ENCODE assay signal across 20 cellular contexts in the genomic region with DNA sequence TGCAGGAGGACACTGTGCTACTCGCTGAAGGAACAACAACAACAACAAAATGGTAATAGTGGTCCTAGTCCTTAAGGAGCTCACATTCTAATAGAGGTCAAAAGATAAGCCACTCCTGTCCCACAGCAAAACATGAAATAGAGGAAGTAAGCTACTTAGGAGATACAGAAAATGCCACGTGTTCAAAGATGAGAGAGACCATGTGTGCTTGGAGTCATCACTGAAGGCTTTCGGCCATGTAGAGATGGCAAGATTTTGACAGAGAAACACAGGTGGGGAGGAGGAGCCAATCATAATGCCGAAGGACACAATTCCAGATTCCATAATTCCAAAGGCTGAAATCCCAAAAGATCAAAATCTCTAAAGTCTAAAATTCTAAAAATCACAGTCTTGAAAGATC. TPM values are rescaled to one million over a fixed set of nuclear protein-coding genes. Genes with fewer than 3 reads are reported as not detected.
A peak's percentile ranks its signal among the peaks of the same experiment; 100 is the strongest.
DNase-seq lines count a peak whose midpoint lies in the region; ATAC-seq and FAIRE-seq lines count a peak whose summit lies in the region.
"Had no signal": no experiment of that assay in that cellular context is flagged by ENCODE, and none has a peak within 500 bp of the region (broad histone marks: within the 10 kb centered on the region; RNA-seq: fewer than 3 reads in every experiment).

No MANE protein-coding gene starts in this region.

- no peak overlapping the region for H3K27ac Mint-ChIP-seq in memory B cell
- H3K27ac Mint-ChIP-seq: CD14-positive monocyte had no signal

- no peak overlapping the region for H3K4me3 ChIP-seq in SJCRH30
- H3K4me3 ChIP-seq: HAP-1, MG63, SJSA1 had no signal

- ATAC-seq in memory B cell (ENCODE audit: low read depth) (peak; percentile 41), GM21576 (IDR thresholded peaks at IDR 0.05; ENCODE audit: unreplicated experiment) (no peak), GM19455 (IDR thresholded peaks at IDR 0.05; ENCODE audit: unreplicated experiment) (no peak)

- no peak overlapping the region for H3K4me3 Mint-ChIP-seq in memory B cell
- H3K4me3 Mint-ChIP-seq: CD14-positive monocyte had no signal

- peaks cover 5% of the 10 kb centered on the region for H3K4me1 ChIP-seq in SJCRH30
- H3K4me1 ChIP-seq: HAP-1, SJSA1 had no signal

- FAIRE-seq in GM19239 (lab: Jason Lieb, UNC), result peak; percentile 14

- no peaks in the 10 kb centered on the region for H3K4me1 Mint-ChIP-seq in memory B cell
- H3K4me1 Mint-ChIP-seq: CD14-positive monocyte had no signal

- H3K27me3 Mint-ChIP-seq in memory B cell, result peaks cover 6% of the 10 kb centered on the region

- H3K27me3 ChIP-seq in SJCRH30, result no peaks in the 10 kb centered on the region
- H3K27me3 ChIP-seq: SJSA1 had no signal

- DNase-seq in GM19239 (ENCODE audit: insufficient read length, low spot score) (no peak), Kasumi-1 (lab: John Stamatoyannopoulos, UW) (peak; percentile 7 to 26), SJCRH30 (peak; percentile 34 to 56), memory B cell (ENCODE audit: low spot score in 2 of 2) (no peak)
- DNase-seq in activated CD4-positive, alpha-beta T cell treated with anti-CD3 and anti-CD28 coated beads for 48 hours, result no peak
- DNase-seq: COR-L47, DMS53, MG63, NCI-H1436, NCI-H2029 treated with DMSO at 0.1 percent for 48 hours, NCI-H510A treated with DMSO at 0.1 percent for 48 hours had no signal

- H3K9me3 ChIP-seq in SJCRH30 (replicated peaks), result no peaks in the 10 kb centered on the region
- H3K9me3 ChIP-seq: HAP-1, MG63, SJSA1 had no signal

- no peaks in the 10 kb centered on the region for H3K9me3 Mint-ChIP-seq in memory B cell

- no peaks in the 10 kb centered on the region for H3K36me3 Mint-ChIP-seq in memory B cell
- H3K36me3 Mint-ChIP-seq: CD14-positive monocyte had no signal

- no peak overlapping the region for H3K27ac ChIP-seq in SJCRH30
- H3K27ac ChIP-seq: HL-60, RWPE1, SJSA1 had no signal

- no peaks in the 10 kb centered on the region for H3K36me3 ChIP-seq in SJCRH30
- H3K36me3 ChIP-seq: HAP-1, MG63, SJSA1 had no signal

RNA-seq across cellular contexts. Expression of gene RIOX2, which starts 24.8 kb away (rescaled TPM):
- total RNA-seq in SJCRH30 (2014; rRNA removed; shearing (Covaris generic)), result 50.3 and 54.6 TPM in 2 replicates

RNA-seq across cellular contexts. Expression of gene GABRR3, which starts 38.1 kb away (rescaled TPM):
- total RNA-seq in SJCRH30 (2014; rRNA removed; shearing (Covaris generic)), result 0.03 TPM in 1 of 2 replicates, not detected in the other
- total RNA-seq: A673, OCI-LY7, SJSA1 had no signal

Comparison
In these comparisons a context has a peak if more than half of its experiments do, and no peak if none do; other contexts are left out.
1. DNase-seq: peak in Kasumi-1 (2 of 2) and SJCRH30 (2 of 2); none in GM19239 (single experiment), memory B cell (0 of 2) and activated CD4-positive, alpha-beta T cell treated with anti-CD3 and anti-CD28 coated beads for 48 hours (single experiment).